Comparison of ENCODE assay signal across 13 cellular contexts in the genomic region with DNA sequence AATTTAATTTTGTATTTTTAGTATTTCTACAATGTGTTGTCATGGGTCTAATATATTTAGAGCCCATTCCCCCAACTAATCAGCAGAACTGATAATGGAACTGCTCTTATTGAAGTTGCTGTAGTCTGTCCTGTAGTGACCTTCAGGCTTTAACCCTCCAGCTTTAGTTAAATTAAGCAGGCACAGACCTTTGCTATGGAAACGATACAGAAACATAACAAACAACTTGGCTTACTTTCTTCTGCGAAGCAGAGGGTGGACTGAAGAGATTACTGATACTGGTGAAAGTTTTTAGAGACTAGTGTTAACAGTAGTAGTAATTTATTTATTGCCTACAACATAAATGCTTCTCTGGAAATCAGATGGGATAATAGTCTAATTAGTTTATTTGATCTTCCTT.
DNase-seq lines count a peak whose midpoint lies in the region; ATAC-seq and TF ChIP-seq lines count a peak whose summit lies in the region.
"Had no signal": no experiment of that assay in that cellular context is flagged by ENCODE, and none has a peak within 500 bp of the region (broad histone marks: within the 10 kb centered on the region; RNA-seq: fewer than 3 reads in every experiment).

No MANE protein-coding gene starts in this region.

- H3K9me3 Mint-ChIP-seq in HFFc6: no peaks in the 10 kb centered on the region

- H3K27ac ChIP-seq in duodenal mucosa (ENCODE audit: low read depth, low read length) (peak overlapping the region; percentile 10), right lobe of liver (no peak overlapping the region), prostate gland (no peak overlapping the region)
- H3K27ac ChIP-seq: RWPE1, tibial nerve had no signal

- 7% methylated on average over 2 of the region's 2 CpGs for WGBS in right lobe of liver (ENCODE audit: insufficient coverage, low coverage, low lambda C conversion rate, missing lambda C conversion rate)
- 37% methylated on average over 2 of the region's 2 CpGs for WGBS in prostate gland

- no peak for TF ChIP-seq CTCF in HFFc6 (IDR thresholded peaks at IDR 0.05)
- no peak for TF ChIP-seq CTCF in right lobe of liver (IDR thresholded peaks at IDR 0.05)
- TF ChIP-seq CTCF in prostate gland (IDR thresholded peaks at IDR 0.05): no peak

- H3K27me3 ChIP-seq in duodenal mucosa (ENCODE audit: control insufficient read depth in 1 of 2, insufficient read depth in 2 of 2, low read length in 2 of 2): no peaks in the 10 kb centered on the region
- H3K27me3 ChIP-seq in right lobe of liver: no peaks in the 10 kb centered on the region
- H3K27me3 ChIP-seq in prostate gland (replicated peaks; ENCODE audit: insufficient read depth): no peaks in the 10 kb centered on the region
- H3K27me3 ChIP-seq: tibial nerve had no signal

- H3K9ac ChIP-seq in duodenal mucosa (ENCODE audit: low read depth in 1 of 2, low read length in 2 of 2): no peak overlapping the region

- peaks cover 4 to 11% of the 10 kb centered on the region in 2 donors for H3K4me1 ChIP-seq in duodenal mucosa (ENCODE audit: control insufficient read depth in 1 of 2, insufficient read depth in 2 of 2, low read length in 2 of 2)
- H3K4me1 ChIP-seq in right lobe of liver: peaks cover 0 to 19% (median 0%) of the 10 kb centered on the region in 4 donors
- H3K4me1 ChIP-seq in prostate gland (replicated peaks): no peaks in the 10 kb centered on the region

- TF ChIP-seq POLR2A in right lobe of liver (IDR thresholded peaks at IDR 0.05) (no peak), prostate gland (IDR thresholded peaks at IDR 0.05) (no peak)

- H3K4me3 ChIP-seq in duodenal mucosa (ENCODE audit: low read depth in 1 of 2, low read length in 2 of 2): no peak overlapping the region
- no peak overlapping the region for H3K4me3 ChIP-seq in right lobe of liver
- no peak overlapping the region for H3K4me3 ChIP-seq in prostate gland
- H3K4me3 ChIP-seq: tibial nerve had no signal

- intact Hi-C loops in right lobe of liver (cut with DNase I) (no loop called here), prostate gland (cut with DNase I) (no loop called here)

- no peaks in the 10 kb centered on the region for H3K9me3 ChIP-seq in duodenal mucosa (ENCODE audit: control insufficient read depth in 1 of 2, low read length in 2 of 2)
- H3K9me3 ChIP-seq in right lobe of liver: no peaks in the 10 kb centered on the region
- no peaks in the 10 kb centered on the region for H3K9me3 ChIP-seq in prostate gland
- H3K9me3 ChIP-seq: tibial nerve had no signal

- H3K4me1 Mint-ChIP-seq in HFFc6 (ENCODE audit: low read depth): peaks cover 19% of the 10 kb centered on the region

- peak overlapping the region; percentile 21; the same call in 1 of the 2 replicates for H3K27ac Mint-ChIP-seq in HFFc6

- ATAC-seq in right lobe of liver (peak; percentile 75 to 90 (median 76)), GM21786 (IDR thresholded peaks at IDR 0.05; ENCODE audit: unreplicated experiment) (no peak), HG03135 (IDR thresholded peaks at IDR 0.05; ENCODE audit: unreplicated experiment) (no peak)

- DNase-seq in AG08395 (ENCODE audit: low spot score): peak; percentile 28
- no peak for DNase-seq in HFFc6
- DNase-seq in right lobe of liver: no peak
- DNase-seq in NCI-H146 treated with DMSO at 0.1 percent for 48 hours (lab: John Stamatoyannopoulos, UW; ENCODE audit: unreplicated experiment): no peak
- DNase-seq in prostate gland (ENCODE audit: low spot score): no peak
- DNase-seq: activated naive CD4-positive, alpha-beta T cell treated with Interleukin-2 at 50 U/mL for 16 hours; NCI-H1417 treated with DMSO at 0.1 percent for 48 hours; stimulated activated CD4-positive, alpha-beta T cell treated with anti-CD3 and anti-CD28 coated beads, Interleukin-1b, Interleukin-23, amount 100 ng/mL, for 48 hours had no signal

- H3K27me3 Mint-ChIP-seq in HFFc6 (ENCODE audit: insufficient read depth): peaks cover 2% of the 10 kb centered on the region; the same call in 1 of the 2 replicates

- H3K36me3 Mint-ChIP-seq in HFFc6 (ENCODE audit: low read depth): 0 out of 2 replicates have a peak, but pooled peaks cover 4% of the 10 kb centered on the region

- no peak overlapping the region for H3K4me3 Mint-ChIP-seq in HFFc6

- H3K36me3 ChIP-seq in duodenal mucosa (ENCODE audit: control insufficient read depth in 1 of 2, insufficient read depth in 2 of 2, low read length in 2 of 2) (peaks cover 0 to 7% of the 10 kb centered on the region in 2 donors), right lobe of liver (no peaks in the 10 kb centered on the region), prostate gland (no peaks in the 10 kb centered on the region)

Comparison
In these comparisons a context has a peak if more than half of its experiments do, and no peak if none do; other contexts are left out.
1. ATAC-seq: peak in right lobe of liver (4 of 4); none in GM21786 (single experiment) and HG03135 (single experiment).